Comparison of ENCODE assay signal across 8 cellular contexts in the genomic region with DNA sequence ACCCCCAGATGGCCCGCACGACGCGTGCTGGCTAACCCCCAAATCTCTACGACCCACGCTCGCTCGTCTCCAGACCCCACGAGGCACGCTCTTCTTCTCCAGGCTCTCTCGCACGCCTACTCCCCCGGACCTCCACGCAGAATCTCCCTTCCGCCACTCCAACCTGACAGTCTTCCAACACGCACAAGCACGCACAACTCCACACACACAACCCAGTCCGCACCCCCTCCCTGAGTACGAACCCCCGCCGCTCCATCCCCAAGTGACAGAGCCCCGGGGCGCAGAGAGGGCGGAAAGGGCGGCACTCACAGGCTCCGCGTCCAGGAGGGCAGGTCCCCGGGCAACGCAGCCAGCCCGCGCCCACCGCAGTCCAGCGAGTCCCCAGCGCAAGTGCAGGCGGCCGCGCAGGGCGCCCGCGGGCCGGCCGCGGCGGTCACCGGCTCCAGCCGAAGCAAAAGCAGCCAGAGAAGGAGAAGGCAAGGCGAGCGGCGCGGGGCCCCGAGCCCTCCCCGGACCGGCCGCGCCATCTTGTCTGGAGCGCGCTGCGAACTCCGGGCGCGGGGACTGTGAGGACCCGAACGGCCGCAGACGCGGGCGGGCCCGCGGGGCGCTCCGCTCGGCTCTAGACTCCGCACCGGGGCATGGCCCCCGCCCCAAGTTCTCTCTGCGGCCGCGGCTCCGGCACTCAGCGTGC. TPM values are rescaled to one million over a fixed set of nuclear protein-coding genes. Genes with fewer than 3 reads are reported as not detected.
DNase-seq lines count a peak whose midpoint lies in the region; ATAC-seq and TF ChIP-seq lines count a peak whose summit lies in the region.

No MANE protein-coding gene starts in this region.

- CTCF ChIA-PET in CD4-positive, alpha-beta T cell (lab: Charles Lee) = interaction anchor here (1.9 kb wide), 1 partner anchor 19 kb away, joined by 4 read pairs; no protein-coding TSS in a partner anchor

- no peak for ATAC-seq in CD4-positive, alpha-beta T cell (ENCODE audit: poor library complexity)
- ATAC-seq in GM19463 (IDR thresholded peaks at IDR 0.05; ENCODE audit: unreplicated experiment) = peak; percentile 5
- peak; percentile 12 for ATAC-seq in HG03521 (IDR thresholded peaks at IDR 0.05; ENCODE audit: unreplicated experiment)

- peaks cover 11% of the 10 kb centered on the region for H3K36me3 Mint-ChIP-seq in CD4-positive, alpha-beta T cell (ENCODE audit: low read depth)
- no peaks in the 10 kb centered on the region for H3K36me3 Mint-ChIP-seq in neural crest cell (ENCODE audit: low read depth)

- H3K27me3 ChIP-seq in CD4-positive, alpha-beta T cell (ENCODE audit: control insufficient read depth, insufficient read depth, low read length) = no peaks in the 10 kb centered on the region

- no peaks in the 10 kb centered on the region for H3K27me3 Mint-ChIP-seq in CD4-positive, alpha-beta T cell
- peaks cover 2% of the 10 kb centered on the region for H3K27me3 Mint-ChIP-seq in neural crest cell (ENCODE audit: low read depth)

- peaks cover 1% of the 10 kb centered on the region for H3K4me1 ChIP-seq in urinary bladder (ENCODE audit: insufficient read depth)

- H3K4me3 Mint-ChIP-seq in CD4-positive, alpha-beta T cell = peak overlapping the region; percentile 97
- peak overlapping the region; percentile 97 for H3K4me3 Mint-ChIP-seq in neural crest cell

- WGBS in urinary bladder = under 1% methylated on average over 80 of the region's 80 CpGs

- peak in 5 of 10 experiments; percentile 13 to 53 (median 26) for DNase-seq in CD4-positive, alpha-beta T cell
- DNase-seq in activated T-cell treated with anti-CD3 and anti-CD28 coated beads, Interleukin-2, amount 50 U/mL, for 1 hour = peak; percentile 57
- DNase-seq in fibroblast of gingiva (ENCODE audit: low read depth) (peak; percentile 16), neural crest cell (ENCODE audit: low read depth, low spot score) (peak; percentile 29), DMS153 treated with DMSO at 0.1 percent for 48 hours (lab: John Stamatoyannopoulos, UW; ENCODE audit: unreplicated experiment) (no peak)

- H3K27ac Mint-ChIP-seq in CD4-positive, alpha-beta T cell = peak overlapping the region; percentile 50
- H3K27ac Mint-ChIP-seq in neural crest cell (ENCODE audit: unreplicated experiment) = peak overlapping the region; percentile 91

- no peak for TF ChIP-seq CTCF in CD4-positive, alpha-beta T cell (IDR thresholded peaks at IDR 0.05)
- TF ChIP-seq CTCF in neural crest cell (conservative IDR thresholded peaks at IDR 0.05) = no peak

- POLR2A ChIA-PET in CD4-positive, alpha-beta T cell (lab: Charles Lee) = interaction anchor here (0.5 to 2.7 kb wide), 4 partner anchors 9 to 197 kb away, joined by 3 to 19 read pairs (median 3); no protein-coding TSS in a partner anchor

- H3K36me3 ChIP-seq in urinary bladder (ENCODE audit: insufficient read depth) = no peaks in the 10 kb centered on the region

- peak overlapping the region; percentile 11 for H3K27ac ChIP-seq in CD4-positive, alpha-beta T cell (ENCODE audit: low read depth, low read length)
- peak overlapping the region; percentile 49 for H3K27ac ChIP-seq in urinary bladder (ENCODE audit: low read depth)

- peaks cover 77% of the 10 kb centered on the region for H3K4me1 Mint-ChIP-seq in CD4-positive, alpha-beta T cell (ENCODE audit: low read depth)
- H3K4me1 Mint-ChIP-seq in neural crest cell = peaks cover 73% of the 10 kb centered on the region

- H3K9me3 ChIP-seq in CD4-positive, alpha-beta T cell (ENCODE audit: control insufficient read depth, low read length) = no peaks in the 10 kb centered on the region

- H3K4me3 ChIP-seq in urinary bladder (ENCODE audit: low read depth, low read length) = peak overlapping the region; percentile 94

- H3K9me3 Mint-ChIP-seq in CD4-positive, alpha-beta T cell = no peaks in the 10 kb centered on the region
- H3K9me3 Mint-ChIP-seq in neural crest cell = no peaks in the 10 kb centered on the region

- intact Hi-C loops in CD4-positive, alpha-beta T cell (cut with DNase I, micrococcal nuclease) = loop anchor here (5.0 to 10.0 kb wide), 6 partner anchors 38 to 497 kb away; partner anchors contain the start of genes KBTBD8 (in 1 of the 2) and SLC25A26 (in 1 of the 2)

RNA-seq across cellular contexts. Expression of gene LRIG1, which starts 0.8 kb away (rescaled TPM):
- total RNA-seq in CD4-positive, alpha-beta T cell = 10 to 100 TPM; 30.1 to 33.1 TPM
- 167 and 178 TPM in 2 replicates for total RNA-seq in neural crest cell
- 29.2 TPM for total RNA-seq in urinary bladder
- 23.4 TPM for polyA plus RNA-seq in urinary bladder
